20 cellular contexts compared by ENCODE assay signal in genomic region chr13:37473035-37473434, GRCh38.
DNase-seq lines count a peak whose midpoint lies in the region; ATAC-seq, FAIRE-seq and TF ChIP-seq lines count a peak whose summit lies in the region.
"Had no signal": no experiment of that assay in that cellular context is flagged by ENCODE, and none has a peak within 500 bp of the region (broad histone marks: within the 10 kb centered on the region; RNA-seq: fewer than 3 reads in every experiment).

No MANE protein-coding gene starts in this region.

- no peaks in the 10 kb centered on the region for H3K27me3 ChIP-seq in K562 (ENCODE audit: control insufficient read depth in 2 of 2, insufficient read depth in 2 of 2, low read length in 2 of 2)
- H3K27me3 ChIP-seq: BLaER1, MG63, suprapubic skin had no signal

- no peaks in the 10 kb centered on the region for H3K36me3 Mint-ChIP-seq in neural crest cell (ENCODE audit: low read depth)
- H3K36me3 Mint-ChIP-seq: activated naive CD4-positive, alpha-beta T cell treated with anti-CD3 and anti-CD28 coated beads, Interleukin-2, amount 50 U/mL, for 24 hours had no signal

- intact Hi-C loops in K562 (cut with micrococcal nuclease), result no loop called here

- WGBS in K562 (ENCODE audit: insufficient coverage, low coverage, missing lambda C conversion rate), result 0% methylated on average over 3 of the region's 5 CpGs

- ATAC-seq in K562, result peak; percentile 54; the same call in 1 of the 3 replicates
- ATAC-seq in HG02973 (IDR thresholded peaks at IDR 0.05; ENCODE audit: unreplicated experiment), result no peak

- no TSS peak for BruUV-seq in K562 (replicated peaks; lab: Mats Ljungman, UMichigan)

- no peak overlapping the region for H3K4me3 ChIP-seq in K562
- H3K4me3 ChIP-seq: BLaER1, lung, MG63, suprapubic skin had no signal

- H3K4me3 Mint-ChIP-seq in neural crest cell, result no peak overlapping the region
- H3K4me3 Mint-ChIP-seq: activated CD4-positive, alpha-beta T cell treated with anti-CD3 and anti-CD28 coated beads, Interleukin-2, amount 10 ng/mL, durations not matched to agents 24 days and 14 days; activated naive CD4-positive, alpha-beta T cell treated with anti-CD3 and anti-CD28 coated beads, Interleukin-2, amount 50 U/mL, for 24 hours had no signal

- H3K4me1 ChIP-seq in K562 (replicated peaks in 1 of 2; ENCODE audit: control insufficient read depth in 2 of 2, insufficient read depth in 2 of 2, low read length in 2 of 2), result no peaks in the 10 kb centered on the region
- H3K4me1 ChIP-seq: BLaER1, parathyroid adenoma, suprapubic skin had no signal

- no peaks in the 10 kb centered on the region for H3K9me3 ChIP-seq in K562 (replicated peaks; ENCODE audit: control insufficient read depth, insufficient read depth, low read depth, low read length)
- H3K9me3 ChIP-seq: MG63, suprapubic skin had no signal

- POLR2A ChIA-PET in HEK293T (lab: Yijun Ruan, JAX), result no interaction called here
- POLR2A ChIA-PET in K562 (lab: Yijun Ruan, JAX), result no interaction called here

- H3K79me2 ChIP-seq in K562 (ENCODE audit: control insufficient read depth, insufficient read depth, low read length), result no peaks in the 10 kb centered on the region
- H3K79me2 ChIP-seq: parathyroid adenoma had no signal

- in situ Hi-C loops in K562 (cut with MboI), result no loop called here

- DNase-seq in D721Med (ENCODE audit: insufficient read length, low spot score) (no peak), HEK293T (ENCODE audit: extremely low spot score) (peak; percentile 14), K562 (ENCODE audit: extremely low read depth in 1 of 4, low spot score in 3 of 4) (peak; percentile 8 to 32 (median 22)), neural crest cell (ENCODE audit: low read depth, low spot score) (no peak), NCI-H2196 treated with DMSO at 0.1 percent for 48 hours (lab: John Stamatoyannopoulos, UW; ENCODE audit: unreplicated experiment) (no peak), dedifferentiated amniotic fluid mesenchymal stem cell (ENCODE audit: extremely low spot score) (no peak)
- DNase-seq: activated CD4-positive, alpha-beta T cell treated with anti-CD3 and anti-CD28 coated beads, Interleukin-2, amount 10 ng/mL, durations not matched to agents 24 days and 14 days; cortex of kidney; DMS79; islet precursor cell; MG63; NCI-H187; NCI-H524; small intestine had no signal

- no peaks in the 10 kb centered on the region for H3K27me3 Mint-ChIP-seq in neural crest cell (ENCODE audit: low read depth)
- H3K27me3 Mint-ChIP-seq: activated CD4-positive, alpha-beta T cell treated with anti-CD3 and anti-CD28 coated beads, Interleukin-2, amount 10 ng/mL, durations not matched to agents 24 days and 14 days; activated naive CD4-positive, alpha-beta T cell treated with anti-CD3 and anti-CD28 coated beads, Interleukin-2, amount 50 U/mL, for 24 hours had no signal

- H3K9ac ChIP-seq in K562 (ENCODE audit: insufficient read depth in 1 of 2, low read depth in 2 of 2, low read length in 2 of 2), result no peak overlapping the region
- H3K9ac ChIP-seq: BLaER1, parathyroid adenoma had no signal

- FAIRE-seq in D721Med (lab: Jason Lieb, UNC), result no peak
- no peak for FAIRE-seq in K562 (lab: Jason Lieb, UNC)
- FAIRE-seq: small intestine had no signal

- peaks cover 4% of the 10 kb centered on the region for H3K9me3 Mint-ChIP-seq in neural crest cell
- H3K9me3 Mint-ChIP-seq: activated CD4-positive, alpha-beta T cell treated with anti-CD3 and anti-CD28 coated beads, Interleukin-2, amount 10 ng/mL, durations not matched to agents 24 days and 14 days had no signal

- TF ChIP-seq POLR2A in K562 (conservative IDR thresholded peaks at IDR 0.05), result no peak

- H3K27ac ChIP-seq in K562 (ENCODE audit: extremely low read depth, low read depth, low read length), result no peak overlapping the region
- H3K27ac ChIP-seq: BLaER1, parathyroid adenoma, suprapubic skin had no signal

- CTCF ChIA-PET in HEK293T (lab: Yijun Ruan, JAX) (no interaction called here), K562 (lab: Yijun Ruan, JAX; ENCODE audit: low intra/inter-chr PET ratio) (no interaction called here)

- TF ChIP-seq CTCF in D721Med (IDR thresholded peaks at IDR 0.05; ENCODE audit: insufficient read depth, missing control alignments), result peak; percentile 1
- peak in 1 of 3 experiments; percentile 46; a peak in 3 of 6 replicates for TF ChIP-seq CTCF in K562 (IDR thresholded peaks at IDR 0.05 in 2 of 3, conservative IDR thresholded peaks at IDR 0.05 in 1 of 3; ENCODE audit: insufficient read depth in 2 of 3, low read depth in 1 of 3, low read length in 3 of 3)
- TF ChIP-seq CTCF in neural crest cell (conservative IDR thresholded peaks at IDR 0.05), result peak; percentile 29

- TF ChIP-seq RAD21 in K562 (CRISPR knock-in tag; conservative IDR thresholded peaks at IDR 0.05 in 1 of 2, IDR thresholded peaks at IDR 0.05 in 1 of 2), result no peak

- no peak overlapping the region for H3K27ac Mint-ChIP-seq in neural crest cell (ENCODE audit: unreplicated experiment)
- H3K27ac Mint-ChIP-seq: activated CD4-positive, alpha-beta T cell treated with anti-CD3 and anti-CD28 coated beads, Interleukin-2, amount 10 ng/mL, durations not matched to agents 24 days and 14 days; activated naive CD4-positive, alpha-beta T cell treated with anti-CD3 and anti-CD28 coated beads, Interleukin-2, amount 50 U/mL, for 24 hours had no signal

- peaks cover 14% of the 10 kb centered on the region for H3K4me1 Mint-ChIP-seq in neural crest cell
- H3K4me1 Mint-ChIP-seq: activated CD4-positive, alpha-beta T cell treated with anti-CD3 and anti-CD28 coated beads, Interleukin-2, amount 10 ng/mL, durations not matched to agents 24 days and 14 days; activated naive CD4-positive, alpha-beta T cell treated with anti-CD3 and anti-CD28 coated beads, Interleukin-2, amount 50 U/mL, for 24 hours had no signal

- TF ChIP-seq EP300 in K562 (IDR thresholded peaks at IDR 0.05; ENCODE audit: low read length), result no peak

- H3K4me2 ChIP-seq in K562 (ENCODE audit: insufficient read depth, low read length), result no peak overlapping the region
- H3K4me2 ChIP-seq: BLaER1 had no signal

- H4K20me1 ChIP-seq in K562 (replicated peaks; ENCODE audit: control insufficient read depth, insufficient read depth, low read length), result no peaks in the 10 kb centered on the region
- H4K20me1 ChIP-seq: BLaER1 had no signal

- no peaks in the 10 kb centered on the region for H3K36me3 ChIP-seq in K562 (ENCODE audit: control insufficient read depth, insufficient read depth, low read length)
- H3K36me3 ChIP-seq: BLaER1, MG63, suprapubic skin had no signal

- H3K9me1 ChIP-seq in K562 (ENCODE audit: control insufficient read depth, insufficient read depth, low read length), result no peaks in the 10 kb centered on the region

- no peak overlapping the region for H2AFZ ChIP-seq in K562 (ENCODE audit: low read depth, low read length)
- H2AFZ ChIP-seq: parathyroid adenoma had no signal

TF ChIP-seq in HEK293T, 16 proteins besides CTCF, POLR2A, EP300 and RAD21:
- TF ChIP-seq FOXM1 (IDR thresholded peaks at IDR 0.05; ENCODE audit: borderline replicate concordance), result no peak
- TF ChIP-seq FOXK2 (IDR thresholded peaks at IDR 0.05), result no peak
- TF ChIP-seq FOXA1 (IDR thresholded peaks at IDR 0.05), result no peak
- TF ChIP-seq LEF1 (IDR thresholded peaks at IDR 0.05; ENCODE audit: borderline replicate concordance), result no peak
- no peak for TF ChIP-seq ELF4 (IDR thresholded peaks at IDR 0.05)
- no peak for TF ChIP-seq BHLHE40 (IDR thresholded peaks at IDR 0.05; ENCODE audit: borderline replicate concordance)
- TF ChIP-seq L3MBTL2 (conservative IDR thresholded peaks at IDR 0.05), result no peak
TF ChIP-seq in HEK293T: peak in this region for 0.

TF ChIP-seq in K562, 482 proteins besides CTCF, POLR2A, EP300 and RAD21:
- TF ChIP-seq RFX1 (IDR thresholded peaks at IDR 0.05) (no peak), SIX5 (IDR thresholded peaks at IDR 0.05; ENCODE audit: borderline replicate concordance in 1 of 2, insufficient read depth in 1 of 2, low read depth in 1 of 2, low read length in 2 of 2) (no peak), ZFX (CRISPR knock-in tag; IDR thresholded peaks at IDR 0.05) (no peak), ZNF282 (CRISPR knock-in tag; IDR thresholded peaks at IDR 0.05) (no peak), MEF2A (IDR thresholded peaks at IDR 0.05; ENCODE audit: control insufficient read depth, low read depth, low read length) (no peak), PKNOX1 (IDR thresholded peaks at IDR 0.05) (no peak), RBFOX2 (IDR thresholded peaks at IDR 0.05; ENCODE audit: low read depth, low read length) (no peak), RBM34 (IDR thresholded peaks at IDR 0.05; ENCODE audit: borderline replicate concordance, insufficient read depth, low read length) (no peak), KLF13 (tag; IDR thresholded peaks at IDR 0.05; ENCODE audit: borderline replicate concordance, low read depth) (no peak), ZFP1 (CRISPR knock-in tag; IDR thresholded peaks at IDR 0.05) (no peak), CBFB (CRISPR knock-in tag; IDR thresholded peaks at IDR 0.05) (no peak), MEF2D (tag; conservative IDR thresholded peaks at IDR 0.05; ENCODE audit: low read depth) (no peak), MNT (conservative IDR thresholded peaks at IDR 0.05) (no peak), ZNF830 (CRISPR knock-in tag; IDR thresholded peaks at IDR 0.05) (no peak), ZNF124 (CRISPR knock-in tag; IDR thresholded peaks at IDR 0.05) (no peak)

Comparison
In these comparisons a context has a peak if more than half of its experiments do, and no peak if none do; other contexts are left out.
1. DNase-seq: peak in HEK293T (single experiment) and K562 (4 of 4); none in D721Med (single experiment), neural crest cell (single experiment), NCI-H2196 treated with DMSO at 0.1 percent for 48 hours (single experiment) and dedifferentiated amniotic fluid mesenchymal stem cell (single experiment).